1 cellular context compared by ENCODE assay signal in the genomic region with DNA sequence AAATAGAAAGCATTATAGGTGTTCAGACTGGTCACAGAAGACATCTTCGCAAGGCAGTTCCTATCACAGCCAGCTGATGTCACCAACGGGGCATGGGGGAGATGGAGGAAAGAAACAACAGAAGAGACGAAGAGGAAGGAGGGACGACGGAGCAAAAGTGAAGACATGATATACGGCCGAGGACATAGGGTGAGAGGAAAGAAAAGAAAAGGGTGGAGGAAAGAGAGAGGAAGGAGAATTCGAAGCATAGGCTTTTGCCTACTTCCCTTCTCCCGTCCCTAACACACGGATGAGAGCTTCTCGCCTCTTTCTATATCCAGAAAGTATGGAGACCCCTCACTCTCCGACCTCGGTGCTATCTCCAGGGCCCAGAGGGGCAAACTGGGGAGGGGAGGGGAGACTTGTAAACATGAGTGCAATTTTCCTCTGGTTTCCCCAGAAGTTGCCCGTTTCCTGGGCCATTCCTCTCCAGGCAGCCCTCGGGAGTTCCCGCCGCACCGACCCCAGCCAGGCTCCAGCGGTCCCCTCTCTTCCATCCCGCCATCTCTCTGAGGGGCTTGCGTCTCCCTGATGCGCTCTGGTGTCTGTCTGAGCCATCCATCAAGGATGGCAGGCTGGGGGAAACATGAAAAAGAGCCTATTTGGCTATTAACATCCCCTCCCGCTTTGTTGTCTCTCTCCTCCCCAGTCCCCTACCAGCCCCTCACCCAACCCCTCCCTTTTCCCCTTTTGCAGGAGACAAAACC.
TF ChIP-seq lines count a peak whose summit lies in the region.

No MANE protein-coding gene starts in this region.

TF ChIP-seq in HepG2, 621 proteins besides CTCF, POLR2A, EP300 and RAD21 (continued from another document and continues in another):
- TF ChIP-seq, protein P1, sequence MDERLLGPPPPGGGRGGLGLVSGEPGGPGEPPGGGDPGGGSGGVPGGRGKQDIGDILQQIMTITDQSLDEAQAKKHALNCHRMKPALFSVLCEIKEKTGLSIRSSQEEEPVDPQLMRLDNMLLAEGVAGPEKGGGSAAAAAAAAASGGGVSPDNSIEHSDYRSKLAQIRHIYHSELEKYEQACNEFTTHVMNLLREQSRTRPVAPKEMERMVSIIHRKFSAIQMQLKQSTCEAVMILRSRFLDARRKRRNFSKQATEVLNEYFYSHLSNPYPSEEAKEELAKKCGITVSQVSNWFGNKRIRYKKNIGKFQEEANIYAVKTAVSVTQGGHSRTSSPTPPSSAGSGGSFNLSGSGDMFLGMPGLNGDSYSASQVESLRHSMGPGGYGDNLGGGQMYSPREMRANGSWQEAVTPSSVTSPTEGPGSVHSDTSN (CRISPR knock-in tag; IDR thresholded peaks at IDR 0.05): no peak
- TF ChIP-seq, protein P2, sequence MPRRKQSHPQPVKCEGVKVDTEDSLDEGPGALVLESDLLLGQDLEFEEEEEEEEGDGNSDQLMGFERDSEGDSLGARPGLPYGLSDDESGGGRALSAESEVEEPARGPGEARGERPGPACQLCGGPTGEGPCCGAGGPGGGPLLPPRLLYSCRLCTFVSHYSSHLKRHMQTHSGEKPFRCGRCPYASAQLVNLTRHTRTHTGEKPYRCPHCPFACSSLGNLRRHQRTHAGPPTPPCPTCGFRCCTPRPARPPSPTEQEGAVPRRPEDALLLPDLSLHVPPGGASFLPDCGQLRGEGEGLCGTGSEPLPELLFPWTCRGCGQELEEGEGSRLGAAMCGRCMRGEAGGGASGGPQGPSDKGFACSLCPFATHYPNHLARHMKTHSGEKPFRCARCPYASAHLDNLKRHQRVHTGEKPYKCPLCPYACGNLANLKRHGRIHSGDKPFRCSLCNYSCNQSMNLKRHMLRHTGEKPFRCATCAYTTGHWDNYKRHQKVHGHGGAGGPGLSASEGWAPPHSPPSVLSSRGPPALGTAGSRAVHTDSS (CRISPR knock-in tag; conservative IDR thresholded peaks at IDR 0.05): no peak
- TF ChIP-seq ZBTB7B (CRISPR knock-in tag; IDR thresholded peaks at IDR 0.05) (no peak), ZNF383 (CRISPR knock-in tag; IDR thresholded peaks at IDR 0.05; ENCODE audit: borderline replicate concordance) (no peak), ZNF530 (CRISPR knock-in tag; IDR thresholded peaks at IDR 0.05; ENCODE audit: low read depth) (no peak), SMC3 (IDR thresholded peaks at IDR 0.05; ENCODE audit: low read length) (peak; percentile 32; the same call in 1 of the 2 replicates), NFRKB (IDR thresholded peaks at IDR 0.05) (no peak), DMAP1 (CRISPR knock-in tag; IDR thresholded peaks at IDR 0.05) (no peak), RBAK (CRISPR knock-in tag; IDR thresholded peaks at IDR 0.05) (no peak), TEAD2 (CRISPR knock-in tag; IDR thresholded peaks at IDR 0.05) (no peak), MEIS1 (CRISPR knock-in tag; IDR thresholded peaks at IDR 0.05; ENCODE audit: borderline replicate concordance) (0 out of 2 replicates have a peak, but pooled peaks have one; percentile 19), ZNF382 (CRISPR knock-in tag; IDR thresholded peaks at IDR 0.05; ENCODE audit: borderline replicate concordance) (no peak), SAP130 (CRISPR knock-in tag; IDR thresholded peaks at IDR 0.05; ENCODE audit: low read depth) (0 out of 2 replicates have a peak, but pooled peaks have one; percentile 2), KLF6 (CRISPR knock-in tag; IDR thresholded peaks at IDR 0.05) (no peak), ZMAT3 (CRISPR knock-in tag; conservative IDR thresholded peaks at IDR 0.05) (no peak), BRCA1 (CRISPR knock-in tag; IDR thresholded peaks at IDR 0.05) (no peak), ZNF543 (CRISPR knock-in tag; IDR thresholded peaks at IDR 0.05) (no peak), KDM5A (IDR thresholded peaks at IDR 0.05; ENCODE audit: borderline replicate concordance, low read length) (no peak), NAIF1 (CRISPR knock-in tag; IDR thresholded peaks at IDR 0.05; ENCODE audit: borderline replicate concordance) (no peak), MEIS2 (CRISPR knock-in tag; IDR thresholded peaks at IDR 0.05) (no peak), ZNF724P (CRISPR knock-in tag; IDR thresholded peaks at IDR 0.05; ENCODE audit: borderline replicate concordance) (no peak), HNF4G (IDR thresholded peaks at IDR 0.05; ENCODE audit: borderline replicate concordance, low read depth, low read length) (no peak), HNF4G (CRISPR knock-in tag; IDR thresholded peaks at IDR 0.05; ENCODE audit: borderline replicate concordance, low read depth) (no peak), TSC22D2 (CRISPR knock-in tag; IDR thresholded peaks at IDR 0.05; ENCODE audit: borderline replicate concordance) (no peak)
- TF ChIP-seq, protein P3, sequence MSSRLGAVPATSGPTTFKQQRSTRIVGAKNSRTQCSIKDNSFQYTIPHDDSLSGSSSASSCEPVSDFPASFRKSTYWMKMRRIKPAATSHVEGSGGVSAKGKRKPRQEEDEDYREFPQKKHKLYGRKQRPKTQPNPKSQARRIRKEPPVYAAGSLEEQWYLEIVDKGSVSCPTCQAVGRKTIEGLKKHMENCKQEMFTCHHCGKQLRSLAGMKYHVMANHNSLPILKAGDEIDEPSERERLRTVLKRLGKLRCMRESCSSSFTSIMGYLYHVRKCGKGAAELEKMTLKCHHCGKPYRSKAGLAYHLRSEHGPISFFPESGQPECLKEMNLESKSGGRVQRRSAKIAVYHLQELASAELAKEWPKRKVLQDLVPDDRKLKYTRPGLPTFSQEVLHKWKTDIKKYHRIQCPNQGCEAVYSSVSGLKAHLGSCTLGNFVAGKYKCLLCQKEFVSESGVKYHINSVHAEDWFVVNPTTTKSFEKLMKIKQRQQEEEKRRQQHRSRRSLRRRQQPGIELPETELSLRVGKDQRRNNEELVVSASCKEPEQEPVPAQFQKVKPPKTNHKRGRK (CRISPR knock-in tag; IDR thresholded peaks at IDR 0.05): peak; percentile 87; the same call in 1 of the 2 replicates
- TF ChIP-seq, protein P4, sequence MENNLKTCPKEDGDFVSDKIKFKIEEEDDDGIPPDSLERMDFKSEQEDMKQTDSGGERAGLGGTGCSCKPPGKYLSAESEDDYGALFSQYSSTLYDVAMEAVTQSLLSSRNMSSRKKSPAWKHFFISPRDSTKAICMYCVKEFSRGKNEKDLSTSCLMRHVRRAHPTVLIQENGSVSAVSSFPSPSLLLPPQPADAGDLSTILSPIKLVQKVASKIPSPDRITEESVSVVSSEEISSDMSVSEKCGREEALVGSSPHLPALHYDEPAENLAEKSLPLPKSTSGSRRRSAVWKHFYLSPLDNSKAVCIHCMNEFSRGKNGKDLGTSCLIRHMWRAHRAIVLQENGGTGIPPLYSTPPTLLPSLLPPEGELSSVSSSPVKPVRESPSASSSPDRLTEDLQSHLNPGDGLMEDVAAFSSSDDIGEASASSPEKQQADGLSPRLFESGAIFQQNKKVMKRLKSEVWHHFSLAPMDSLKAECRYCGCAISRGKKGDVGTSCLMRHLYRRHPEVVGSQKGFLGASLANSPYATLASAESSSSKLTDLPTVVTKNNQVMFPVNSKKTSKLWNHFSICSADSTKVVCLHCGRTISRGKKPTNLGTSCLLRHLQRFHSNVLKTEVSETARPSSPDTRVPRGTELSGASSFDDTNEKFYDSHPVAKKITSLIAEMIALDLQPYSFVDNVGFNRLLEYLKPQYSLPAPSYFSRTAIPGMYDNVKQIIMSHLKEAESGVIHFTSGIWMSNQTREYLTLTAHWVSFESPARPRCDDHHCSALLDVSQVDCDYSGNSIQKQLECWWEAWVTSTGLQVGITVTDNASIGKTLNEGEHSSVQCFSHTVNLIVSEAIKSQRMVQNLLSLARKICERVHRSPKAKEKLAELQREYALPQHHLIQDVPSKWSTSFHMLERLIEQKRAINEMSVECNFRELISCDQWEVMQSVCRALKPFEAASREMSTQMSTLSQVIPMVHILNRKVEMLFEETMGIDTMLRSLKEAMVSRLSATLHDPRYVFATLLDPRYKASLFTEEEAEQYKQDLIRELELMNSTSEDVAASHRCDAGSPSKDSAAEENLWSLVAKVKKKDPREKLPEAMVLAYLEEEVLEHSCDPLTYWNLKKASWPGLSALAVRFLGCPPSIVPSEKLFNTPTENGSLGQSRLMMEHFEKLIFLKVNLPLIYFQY (CRISPR knock-in tag; IDR thresholded peaks at IDR 0.05; ENCODE audit: borderline replicate concordance): 0 out of 2 replicates have a peak, but pooled peaks have one; percentile 24
- TF ChIP-seq, protein P5, sequence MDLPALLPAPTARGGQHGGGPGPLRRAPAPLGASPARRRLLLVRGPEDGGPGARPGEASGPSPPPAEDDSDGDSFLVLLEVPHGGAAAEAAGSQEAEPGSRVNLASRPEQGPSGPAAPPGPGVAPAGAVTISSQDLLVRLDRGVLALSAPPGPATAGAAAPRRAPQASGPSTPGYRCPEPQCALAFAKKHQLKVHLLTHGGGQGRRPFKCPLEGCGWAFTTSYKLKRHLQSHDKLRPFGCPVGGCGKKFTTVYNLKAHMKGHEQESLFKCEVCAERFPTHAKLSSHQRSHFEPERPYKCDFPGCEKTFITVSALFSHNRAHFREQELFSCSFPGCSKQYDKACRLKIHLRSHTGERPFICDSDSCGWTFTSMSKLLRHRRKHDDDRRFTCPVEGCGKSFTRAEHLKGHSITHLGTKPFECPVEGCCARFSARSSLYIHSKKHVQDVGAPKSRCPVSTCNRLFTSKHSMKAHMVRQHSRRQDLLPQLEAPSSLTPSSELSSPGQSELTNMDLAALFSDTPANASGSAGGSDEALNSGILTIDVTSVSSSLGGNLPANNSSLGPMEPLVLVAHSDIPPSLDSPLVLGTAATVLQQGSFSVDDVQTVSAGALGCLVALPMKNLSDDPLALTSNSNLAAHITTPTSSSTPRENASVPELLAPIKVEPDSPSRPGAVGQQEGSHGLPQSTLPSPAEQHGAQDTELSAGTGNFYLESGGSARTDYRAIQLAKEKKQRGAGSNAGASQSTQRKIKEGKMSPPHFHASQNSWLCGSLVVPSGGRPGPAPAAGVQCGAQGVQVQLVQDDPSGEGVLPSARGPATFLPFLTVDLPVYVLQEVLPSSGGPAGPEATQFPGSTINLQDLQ (CRISPR knock-in tag; IDR thresholded peaks at IDR 0.05): no peak
- TF ChIP-seq, protein P6, sequence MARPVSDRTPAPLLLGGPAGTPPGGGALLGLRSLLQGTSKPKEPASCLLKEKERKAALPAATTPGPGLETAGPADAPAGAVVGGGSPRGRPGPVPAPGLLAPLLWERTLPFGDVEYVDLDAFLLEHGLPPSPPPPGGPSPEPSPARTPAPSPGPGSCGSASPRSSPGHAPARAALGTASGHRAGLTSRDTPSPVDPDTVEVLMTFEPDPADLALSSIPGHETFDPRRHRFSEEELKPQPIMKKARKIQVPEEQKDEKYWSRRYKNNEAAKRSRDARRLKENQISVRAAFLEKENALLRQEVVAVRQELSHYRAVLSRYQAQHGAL (CRISPR knock-in tag; IDR thresholded peaks at IDR 0.05; ENCODE audit: not compliant biosample characterization): no peak
- TF ChIP-seq, protein P7, sequence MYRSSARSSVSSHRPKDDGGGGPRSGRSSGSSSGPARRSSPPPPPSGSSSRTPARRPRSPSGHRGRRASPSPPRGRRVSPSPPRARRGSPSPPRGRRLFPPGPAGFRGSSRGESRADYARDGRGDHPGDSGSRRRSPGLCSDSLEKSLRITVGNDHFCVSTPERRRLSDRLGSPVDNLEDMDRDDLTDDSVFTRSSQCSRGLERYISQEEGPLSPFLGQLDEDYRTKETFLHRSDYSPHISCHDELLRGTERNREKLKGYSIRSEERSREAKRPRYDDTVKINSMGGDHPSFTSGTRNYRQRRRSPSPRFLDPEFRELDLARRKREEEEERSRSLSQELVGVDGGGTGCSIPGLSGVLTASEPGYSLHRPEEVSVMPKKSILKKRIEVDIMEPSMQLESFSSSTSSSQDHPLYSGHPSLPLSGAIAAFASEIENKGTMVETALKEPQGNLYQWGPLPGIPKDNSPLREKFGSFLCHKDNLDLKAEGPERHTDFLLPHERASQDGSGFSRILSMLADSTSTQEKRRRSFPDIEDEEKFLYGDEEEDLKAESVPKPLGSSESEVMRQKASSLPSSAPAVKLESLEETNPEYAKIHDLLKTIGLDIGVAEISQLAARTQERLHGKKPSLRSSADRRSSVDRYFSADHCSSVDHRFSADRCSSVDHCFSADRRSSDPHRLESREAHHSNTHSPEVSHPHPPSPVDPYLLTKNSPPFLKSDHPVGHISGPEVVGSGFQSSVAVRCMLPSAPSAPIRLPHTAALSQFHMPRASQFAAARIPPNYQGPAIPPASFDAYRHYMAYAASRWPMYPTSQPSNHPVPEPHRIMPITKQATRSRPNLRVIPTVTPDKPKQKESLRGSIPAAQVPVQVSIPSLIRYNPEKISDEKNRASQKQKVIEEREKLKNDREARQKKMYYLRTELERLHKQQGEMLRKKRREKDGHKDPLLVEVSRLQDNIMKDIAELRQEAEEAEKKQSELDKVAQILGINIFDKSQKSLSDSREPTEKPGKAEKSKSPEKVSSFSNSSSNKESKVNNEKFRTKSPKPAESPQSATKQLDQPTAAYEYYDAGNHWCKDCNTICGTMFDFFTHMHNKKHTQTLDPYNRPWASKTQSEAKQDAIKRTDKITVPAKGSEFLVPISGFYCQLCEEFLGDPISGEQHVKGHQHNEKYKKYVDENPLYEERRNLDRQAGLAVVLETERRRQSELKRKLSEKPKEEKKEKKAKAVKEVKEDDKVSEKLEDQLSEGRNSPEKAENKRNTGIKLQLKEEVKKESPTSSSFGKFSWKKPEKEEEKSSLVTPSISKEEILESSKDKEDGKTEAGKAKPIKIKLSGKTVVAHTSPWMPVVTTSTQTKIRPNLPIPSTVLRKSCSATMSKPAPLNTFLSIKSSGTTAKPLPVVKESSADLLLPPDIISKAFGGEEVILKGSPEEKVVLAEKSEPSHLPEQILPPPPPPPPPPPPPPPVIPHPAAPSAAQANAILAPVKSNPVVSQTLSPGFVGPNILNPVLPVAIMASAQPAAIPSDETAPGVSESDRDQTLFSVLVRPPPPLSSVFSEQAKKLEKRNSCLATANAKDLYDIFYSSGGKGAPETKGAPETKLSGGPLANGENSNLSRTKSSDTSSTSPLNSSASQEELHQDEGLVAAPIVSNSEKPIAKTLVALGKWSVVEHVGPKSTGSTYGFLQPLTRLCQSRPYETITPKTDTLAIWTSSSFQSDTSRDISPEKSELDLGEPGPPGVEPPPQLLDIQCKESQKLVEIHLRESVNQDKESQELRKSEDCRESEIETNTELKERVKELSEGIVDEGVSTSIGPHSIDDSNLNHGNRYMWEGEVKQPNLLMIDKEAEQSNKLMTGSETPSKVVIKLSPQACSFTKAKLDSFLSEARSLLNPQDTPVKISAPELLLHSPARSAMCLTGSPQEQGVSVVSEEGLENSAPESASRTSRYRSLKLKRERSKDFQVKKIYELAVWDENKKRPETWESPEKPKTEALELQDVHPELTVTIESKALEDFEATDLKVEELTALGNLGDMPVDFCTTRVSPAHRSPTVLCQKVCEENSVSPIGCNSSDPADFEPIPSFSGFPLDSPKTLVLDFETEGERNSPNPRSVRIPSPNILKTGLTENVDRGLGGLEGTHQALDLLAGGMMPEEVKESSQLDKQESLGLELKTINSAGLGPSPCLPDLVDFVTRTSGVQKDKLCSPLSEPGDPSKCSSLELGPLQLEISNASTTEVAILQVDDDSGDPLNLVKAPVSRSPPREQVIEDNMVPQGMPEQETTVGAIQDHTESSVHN (CRISPR knock-in tag; IDR thresholded peaks at IDR 0.05): no peak
- TF ChIP-seq, protein P8, sequence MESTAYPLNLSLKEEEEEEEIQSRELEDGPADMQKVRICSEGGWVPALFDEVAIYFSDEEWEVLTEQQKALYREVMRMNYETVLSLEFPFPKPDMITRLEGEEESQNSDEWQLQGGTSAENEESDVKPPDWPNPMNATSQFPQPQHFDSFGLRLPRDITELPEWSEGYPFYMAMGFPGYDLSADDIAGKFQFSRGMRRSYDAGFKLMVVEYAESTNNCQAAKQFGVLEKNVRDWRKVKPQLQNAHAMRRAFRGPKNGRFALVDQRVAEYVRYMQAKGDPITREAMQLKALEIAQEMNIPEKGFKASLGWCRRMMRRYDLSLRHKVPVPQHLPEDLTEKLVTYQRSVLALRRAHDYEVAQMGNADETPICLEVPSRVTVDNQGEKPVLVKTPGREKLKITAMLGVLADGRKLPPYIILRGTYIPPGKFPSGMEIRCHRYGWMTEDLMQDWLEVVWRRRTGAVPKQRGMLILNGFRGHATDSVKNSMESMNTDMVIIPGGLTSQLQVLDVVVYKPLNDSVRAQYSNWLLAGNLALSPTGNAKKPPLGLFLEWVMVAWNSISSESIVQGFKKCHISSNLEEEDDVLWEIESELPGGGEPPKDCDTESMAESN (CRISPR knock-in tag; conservative IDR thresholded peaks at IDR 0.05): no peak
